In the genomic region with DNA sequence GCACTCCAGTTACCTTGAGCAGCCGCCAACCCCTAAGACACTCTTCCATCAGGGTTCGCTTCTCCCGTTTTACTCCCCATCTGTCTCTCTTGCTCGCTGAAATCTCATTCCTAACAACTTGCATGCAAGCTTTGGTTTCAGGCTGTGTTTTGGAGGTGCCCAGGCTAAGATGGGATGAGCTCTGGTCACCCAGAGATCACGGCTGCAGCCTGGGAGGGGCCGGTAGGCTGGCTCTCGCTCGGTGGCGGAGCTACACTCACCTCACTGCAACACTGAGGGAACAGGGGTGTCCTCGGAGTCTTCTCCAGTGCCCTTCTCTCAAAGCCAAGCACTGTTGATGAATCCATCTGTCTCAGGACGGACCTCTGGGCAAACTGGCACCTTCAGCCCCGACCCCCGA, we compare ENCODE assay signal across 37 cellular contexts.
"Had no signal": no experiment of that assay in that cellular context is flagged by ENCODE, and none has a peak within 500 bp of the region (broad histone marks: within the 10 kb centered on the region; RNA-seq: fewer than 3 reads in every experiment).

No MANE protein-coding gene starts in this region.

- H3K4me3 Mint-ChIP-seq: activated CD4-positive, alpha-beta memory T cell treated with anti-CD3 and anti-CD28 coated beads, Interleukin-2, amount 10 ng/mL, durations not matched to agents 7 days and 5 days; activated CD4-positive, alpha-beta T cell treated with anti-CD3 and anti-CD28 coated beads for 36 hours; activated CD4-positive, alpha-beta T cell treated with anti-CD3 and anti-CD28 coated beads, Interleukin-2, amount 10 ng/mL, durations not matched to agents 7 days and 5 days; activated CD8-positive, alpha-beta memory T cell treated with anti-CD3 and anti-CD28 coated beads, Interleukin-2, amount 10 ng/mL, durations not matched to agents 7 days and 5 days; activated CD8-positive, alpha-beta T cell treated with anti-CD3 and anti-CD28 coated beads, Interleukin-2, amount 10 ng/mL, durations not matched to agents 7 days and 5 days; activated naive CD4-positive, alpha-beta T cell treated with anti-CD3 and anti-CD28 coated beads, Interleukin-2, amount 10 ng/mL, durations not matched to agents 7 days and 5 days; activated naive CD8-positive, alpha-beta T cell; activated naive CD8-positive, alpha-beta T cell treated with anti-CD3 and anti-CD28 coated beads, Interleukin-2, amount 10 ng/mL, durations not matched to agents 7 days and 5 days; activated naive CD8-positive, alpha-beta T cell treated with anti-CD3 and anti-CD28 coated beads, Interleukin-2, amount 50 U/mL, for 24 hours; activated T-cell treated with anti-CD3 and anti-CD28 coated beads, Interleukin-2, amount 50 U/mL, for 24 hours; brain; central memory CD8-positive, alpha-beta T cell; T-helper 1 cell treated with Interleukin-12 subunit alpha and Interleukin-12 subunit beta and Interleukin-4 antibody, amounts not matched to agents 30 μg/mL and 1 μg/mL, for 36 hours; T-helper 2 cell treated with Interferon-gamma antibody and Interleukin-4, amounts not matched to agents 5 μg/mL and 100 μg/mL, for 36 hours; WTC11 had no signal

- H3K4me1 Mint-ChIP-seq: activated CD4-positive, alpha-beta memory T cell treated with anti-CD3 and anti-CD28 coated beads, Interleukin-2, amount 10 ng/mL, durations not matched to agents 7 days and 5 days; activated CD4-positive, alpha-beta T cell treated with anti-CD3 and anti-CD28 coated beads for 36 hours; activated CD4-positive, alpha-beta T cell treated with anti-CD3 and anti-CD28 coated beads, Interleukin-2, amount 10 ng/mL, durations not matched to agents 7 days and 5 days; activated CD8-positive, alpha-beta memory T cell treated with anti-CD3 and anti-CD28 coated beads, Interleukin-2, amount 10 ng/mL, durations not matched to agents 7 days and 5 days; activated naive CD4-positive, alpha-beta T cell treated with anti-CD3 and anti-CD28 coated beads, Interleukin-2, amount 10 ng/mL, durations not matched to agents 7 days and 5 days; activated naive CD8-positive, alpha-beta T cell treated with anti-CD3 and anti-CD28 coated beads, Interleukin-2, amount 10 ng/mL, durations not matched to agents 7 days and 5 days; activated naive CD8-positive, alpha-beta T cell treated with anti-CD3 and anti-CD28 coated beads, Interleukin-2, amount 50 U/mL, for 24 hours; brain; central memory CD8-positive, alpha-beta T cell; WTC11 had no signal

- DNase-seq: activated CD4-positive, alpha-beta memory T cell treated with anti-CD3 and anti-CD28 coated beads, Interleukin-2, amount 10 ng/mL, durations not matched to agents 7 days and 5 days; activated CD4-positive, alpha-beta T cell treated with anti-CD3 and anti-CD28 coated beads for 1 hour; activated CD4-positive, alpha-beta T cell treated with anti-CD3 and anti-CD28 coated beads for 36 hours; activated CD4-positive, alpha-beta T cell treated with anti-CD3 and anti-CD28 coated beads for 48 hours; activated CD4-positive, alpha-beta T cell treated with anti-CD3 and anti-CD28 coated beads, Interleukin-2, amount 10 ng/mL, durations not matched to agents 7 days and 5 days; activated CD4-positive, alpha-beta T cell treated with anti-CD3 and anti-CD28 coated beads, Interleukin-2, amount 50 U/mL, for 48 hours; activated CD4-positive, CD25-positive, alpha-beta regulatory T cell; activated CD8-positive, alpha-beta memory T cell treated with anti-CD3 and anti-CD28 coated beads for 24 hours; activated CD8-positive, alpha-beta memory T cell treated with anti-CD3 and anti-CD28 coated beads, Interleukin-2, amount 10 ng/mL, durations not matched to agents 7 days and 5 days; activated CD8-positive, alpha-beta memory T cell treated with anti-CD3 and anti-CD28 coated beads, Interleukin-2, amount 50 U/mL, for 48 hours; activated CD8-positive, alpha-beta T cell treated with anti-CD3 and anti-CD28 coated beads, Interleukin-2, amount 10 ng/mL, durations not matched to agents 7 days and 5 days; activated effector memory CD4-positive, alpha-beta T cell treated with Interleukin-2 at 50 U/mL for 16 hours; activated gamma-delta T cell; activated naive CD4-positive, alpha-beta T cell treated with anti-CD3 and anti-CD28 coated beads, Interleukin-2, amount 10 ng/mL, durations not matched to agents 7 days and 5 days; activated naive CD4-positive, alpha-beta T cell treated with Interleukin-2 at 50 U/mL for 16 hours; activated naive CD8-positive, alpha-beta T cell treated with anti-CD3 and anti-CD28 coated beads, Interleukin-2, amount 10 ng/mL, durations not matched to agents 7 days and 5 days; activated naive CD8-positive, alpha-beta T cell treated with anti-CD3 and anti-CD28 coated beads, Interleukin-2, amount 50 U/mL, for 24 hours; activated T-cell treated with anti-CD3 and anti-CD28 coated beads, Interleukin-2, amount 50 U/mL, for 24 hours; activated T-cell treated with anti-CD3 and anti-CD28 coated beads, Interleukin-2, amount 50 U/mL, for 48 hours; amygdala; anterior cingulate cortex; caudate nucleus; cerebellar nuclear complex; T-helper 1 cell; T-helper 2 cell; T-helper 9 cell had no signal

- H3K27ac Mint-ChIP-seq: activated CD4-positive, alpha-beta memory T cell treated with anti-CD3 and anti-CD28 coated beads, Interleukin-2, amount 10 ng/mL, durations not matched to agents 7 days and 5 days; activated CD4-positive, alpha-beta T cell treated with anti-CD3 and anti-CD28 coated beads for 36 hours; activated CD4-positive, alpha-beta T cell treated with anti-CD3 and anti-CD28 coated beads, Interleukin-2, amount 10 ng/mL, durations not matched to agents 7 days and 5 days; activated CD8-positive, alpha-beta memory T cell treated with anti-CD3 and anti-CD28 coated beads, Interleukin-2, amount 10 ng/mL, durations not matched to agents 7 days and 5 days; activated CD8-positive, alpha-beta T cell treated with anti-CD3 and anti-CD28 coated beads, Interleukin-2, amount 10 ng/mL, durations not matched to agents 7 days and 5 days; activated naive CD4-positive, alpha-beta T cell treated with anti-CD3 and anti-CD28 coated beads, Interleukin-2, amount 10 ng/mL, durations not matched to agents 7 days and 5 days; activated naive CD8-positive, alpha-beta T cell; activated naive CD8-positive, alpha-beta T cell treated with anti-CD3 and anti-CD28 coated beads, Interleukin-2, amount 10 ng/mL, durations not matched to agents 7 days and 5 days; activated naive CD8-positive, alpha-beta T cell treated with anti-CD3 and anti-CD28 coated beads, Interleukin-2, amount 50 U/mL, for 24 hours; activated T-cell treated with anti-CD3 and anti-CD28 coated beads, Interleukin-2, amount 50 U/mL, for 24 hours; activated T-helper 2 cell treated with anti-CD3 and anti-CD28 coated beads, Interferon-gamma antibody, Interleukin-2, Interleukin-4, amounts not matched to agents 10 μg/mL and 5 μg/mL and 100 μg/mL, durations not matched to agents 14 hours and 24 hours and 36 hours; brain; T-helper 1 cell treated with Interleukin-12 subunit alpha and Interleukin-12 subunit beta and Interleukin-4 antibody, amounts not matched to agents 30 μg/mL and 1 μg/mL, for 36 hours; T-helper 2 cell treated with Interferon-gamma antibody and Interleukin-4, amounts not matched to agents 5 μg/mL and 100 μg/mL, for 36 hours; WTC11 had no signal

- H3K27ac ChIP-seq: ascending aorta, cardiac muscle cell, VCaP had no signal

- H3K4me3 ChIP-seq: ascending aorta, cardiac muscle cell had no signal

- ATAC-seq: activated CD4-positive, alpha-beta T cell treated with anti-CD3 and anti-CD28 coated beads for 36 hours; activated CD4-positive, CD25-positive, alpha-beta regulatory T cell treated with anti-CD3 and anti-CD28 coated beads, Interleukin-2, amount 50 U/mL, for 24 hours; activated CD8-positive, alpha-beta memory T cell treated with anti-CD3 and anti-CD28 coated beads, Interleukin-2, amount 10 ng/mL, durations not matched to agents 7 days and 5 days; activated CD8-positive, alpha-beta T cell treated with anti-CD3 and anti-CD28 coated beads, Interleukin-2, amount 10 ng/mL, durations not matched to agents 7 days and 5 days; activated naive CD8-positive, alpha-beta T cell treated with anti-CD3 and anti-CD28 coated beads, Interleukin-2, amount 50 U/mL, for 24 hours; WTC11 had no signal

- H3K27me3 Mint-ChIP-seq: activated CD4-positive, alpha-beta memory T cell treated with anti-CD3 and anti-CD28 coated beads, Interleukin-2, amount 10 ng/mL, durations not matched to agents 7 days and 5 days; activated CD4-positive, alpha-beta T cell treated with anti-CD3 and anti-CD28 coated beads, Interleukin-2, amount 10 ng/mL, durations not matched to agents 7 days and 5 days; activated CD8-positive, alpha-beta memory T cell treated with anti-CD3 and anti-CD28 coated beads, Interleukin-2, amount 10 ng/mL, durations not matched to agents 7 days and 5 days; activated naive CD4-positive, alpha-beta T cell treated with anti-CD3 and anti-CD28 coated beads, Interleukin-2, amount 10 ng/mL, durations not matched to agents 7 days and 5 days; activated naive CD8-positive, alpha-beta T cell treated with anti-CD3 and anti-CD28 coated beads, Interleukin-2, amount 10 ng/mL, durations not matched to agents 7 days and 5 days; activated naive CD8-positive, alpha-beta T cell treated with anti-CD3 and anti-CD28 coated beads, Interleukin-2, amount 50 U/mL, for 24 hours; central memory CD8-positive, alpha-beta T cell had no signal

- H3K36me3 ChIP-seq: ascending aorta, cardiac muscle cell had no signal

- H3K27me3 ChIP-seq: ascending aorta, cardiac muscle cell had no signal

- H3K36me3 Mint-ChIP-seq: activated CD8-positive, alpha-beta memory T cell treated with anti-CD3 and anti-CD28 coated beads, Interleukin-2, amount 10 ng/mL, durations not matched to agents 7 days and 5 days; activated naive CD4-positive, alpha-beta T cell treated with anti-CD3 and anti-CD28 coated beads, Interleukin-2, amount 10 ng/mL, durations not matched to agents 7 days and 5 days; activated naive CD8-positive, alpha-beta T cell; activated naive CD8-positive, alpha-beta T cell treated with anti-CD3 and anti-CD28 coated beads, Interleukin-2, amount 10 ng/mL, durations not matched to agents 7 days and 5 days; brain had no signal

- H3K4me1 ChIP-seq: ascending aorta had no signal
